16 cellular contexts compared by ENCODE assay signal in the genomic region with DNA sequence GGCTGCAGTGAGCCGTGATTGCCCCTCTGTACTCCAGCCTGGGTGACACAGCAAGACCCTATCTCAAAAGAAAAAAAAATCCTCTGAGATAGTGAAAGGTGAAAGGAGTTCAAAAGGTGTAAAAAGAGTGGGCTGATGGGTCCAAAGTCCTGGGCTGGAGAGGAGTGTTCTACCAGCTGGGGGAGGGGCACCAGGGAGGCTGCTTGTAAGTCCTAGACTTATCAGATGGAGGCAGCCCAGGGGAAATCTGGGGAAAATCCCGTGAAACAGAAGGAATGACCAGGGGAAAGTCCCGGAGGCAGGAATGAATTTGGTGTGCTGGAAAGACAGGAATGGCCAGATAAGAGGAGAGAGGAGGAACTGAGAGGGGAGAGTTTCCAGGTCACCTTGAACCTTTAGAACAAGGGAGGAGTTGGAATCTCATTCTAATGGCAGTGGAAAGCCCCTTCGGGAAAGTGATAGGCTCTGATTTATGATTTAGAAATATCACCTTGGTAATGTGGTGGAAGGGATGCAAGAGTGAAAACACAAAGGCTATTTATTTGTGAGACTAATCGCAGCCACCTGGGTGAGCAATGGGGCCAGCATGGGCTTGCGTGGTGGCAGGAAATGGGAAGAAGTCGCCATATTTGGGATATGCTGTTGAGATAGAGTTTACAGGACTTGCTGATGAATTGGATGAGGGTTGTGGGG. TPM values are rescaled to one million over a fixed set of nuclear protein-coding genes. Genes with fewer than 3 reads are reported as not detected.
DNase-seq lines count a peak whose midpoint lies in the region; ATAC-seq, FAIRE-seq and TF ChIP-seq lines count a peak whose summit lies in the region.
"Had no signal": no experiment of that assay in that cellular context is flagged by ENCODE, and none has a peak within 500 bp of the region (broad histone marks: within the 10 kb centered on the region; RNA-seq: fewer than 3 reads in every experiment).

No MANE protein-coding gene starts in this region.

- peak overlapping the region; percentile 45 for H3K4me3 Mint-ChIP-seq in progenitor cell of endocrine pancreas (ENCODE audit: low read depth)
- H3K4me3 Mint-ChIP-seq: activated naive CD8-positive, alpha-beta T cell treated with anti-CD3 and anti-CD28 coated beads, Interleukin-2, amount 50 U/mL, for 24 hours had no signal

- H3K4me1 ChIP-seq in RWPE2 (ENCODE audit: insufficient read depth, poor library complexity, severe bottlenecking) = peaks cover 12% of the 10 kb centered on the region
- H3K4me1 ChIP-seq: tibial artery had no signal

- DNase-seq in GM12892 (ENCODE audit: insufficient read length) (no peak), RWPE2 (ENCODE audit: low spot score) (no peak), iPS-NIHi7 (ENCODE audit: extremely low spot score) (peak; percentile 45), progenitor cell of endocrine pancreas (ENCODE audit: low spot score, unreplicated experiment) (no peak), SHP77 (lab: John Stamatoyannopoulos, UW) (no peak)
- DNase-seq in activated naive CD4-positive, alpha-beta T cell treated with anti-CD3 and anti-CD28 coated beads, Interleukin-2, amount 50 U/mL, for 72 hours (ENCODE audit: low spot score in 2 of 2) = no peak
- DNase-seq: activated naive CD8-positive, alpha-beta T cell treated with anti-CD3 and anti-CD28 coated beads, Interleukin-2, amount 50 U/mL, for 24 hours; NCI-H1436; PC-9; stimulated activated CD4-positive, alpha-beta T cell treated with anti-CD3 and anti-CD28 coated beads, Interleukin-1b, Interleukin-23, amount 100 ng/mL, for 48 hours; stimulated activated CD8-positive, alpha-beta memory T cell treated with anti-CD3 and anti-CD28 coated beads, Interleukin-4, amount 100 ng/mL, for 48 hours; tibial artery had no signal

- H3K9me3 ChIP-seq in RWPE2 (ENCODE audit: severe bottlenecking) = no peaks in the 10 kb centered on the region
- H3K9me3 ChIP-seq: tibial artery had no signal

- H3K36me3 Mint-ChIP-seq in progenitor cell of endocrine pancreas (ENCODE audit: insufficient read depth) = no peaks in the 10 kb centered on the region
- no peaks in the 10 kb centered on the region for H3K36me3 Mint-ChIP-seq in activated naive CD4-positive, alpha-beta T cell treated with anti-CD3 and anti-CD28 coated beads, Interleukin-2, amount 50 U/mL, for 72 hours

- H3K27me3 ChIP-seq in RWPE2 (ENCODE audit: insufficient read depth, poor library complexity, severe bottlenecking) = no peaks in the 10 kb centered on the region
- H3K27me3 ChIP-seq: tibial artery had no signal

- TF ChIP-seq POLR2A in GM12892 (IDR thresholded peaks at IDR 0.05; ENCODE audit: low read depth, low read length) = no peak

- TF ChIP-seq CTCF in RWPE2 (IDR thresholded peaks at IDR 0.05; ENCODE audit: poor library complexity, severe bottlenecking) (no peak), progenitor cell of endocrine pancreas (IDR thresholded peaks at IDR 0.05; ENCODE audit: unreplicated experiment) (no peak)

- 0 out of 3 replicates have a peak, but pooled peaks have one; percentile 41 for ATAC-seq in RWPE2 (ENCODE audit: low read depth)
- no peak for ATAC-seq in activated naive CD4-positive, alpha-beta T cell treated with anti-CD3 and anti-CD28 coated beads, Interleukin-2, amount 50 U/mL, for 72 hours
- ATAC-seq in GM19023 (IDR thresholded peaks at IDR 0.05; ENCODE audit: unreplicated experiment) = no peak
- ATAC-seq in HG03039 (IDR thresholded peaks at IDR 0.05; ENCODE audit: unreplicated experiment) = no peak
- ATAC-seq: activated naive CD8-positive, alpha-beta T cell treated with anti-CD3 and anti-CD28 coated beads, Interleukin-2, amount 50 U/mL, for 24 hours had no signal

- no peaks in the 10 kb centered on the region for H3K27me3 Mint-ChIP-seq in progenitor cell of endocrine pancreas
- H3K27me3 Mint-ChIP-seq: activated naive CD8-positive, alpha-beta T cell treated with anti-CD3 and anti-CD28 coated beads, Interleukin-2, amount 50 U/mL, for 24 hours had no signal

- no peaks in the 10 kb centered on the region for H3K9me3 Mint-ChIP-seq in progenitor cell of endocrine pancreas (ENCODE audit: low read depth)
- peaks cover 0 to 6% of the 10 kb centered on the region in 2 donors for H3K9me3 Mint-ChIP-seq in activated naive CD4-positive, alpha-beta T cell treated with anti-CD3 and anti-CD28 coated beads, Interleukin-2, amount 50 U/mL, for 72 hours
- H3K9me3 Mint-ChIP-seq: activated naive CD8-positive, alpha-beta T cell treated with anti-CD3 and anti-CD28 coated beads, Interleukin-2, amount 50 U/mL, for 24 hours had no signal

- peak overlapping the region; percentile 92 for H3K27ac Mint-ChIP-seq in progenitor cell of endocrine pancreas
- peak overlapping the region in 1 of 2 donors; percentile 66 for H3K27ac Mint-ChIP-seq in activated naive CD4-positive, alpha-beta T cell treated with anti-CD3 and anti-CD28 coated beads, Interleukin-2, amount 50 U/mL, for 72 hours
- H3K27ac Mint-ChIP-seq: activated naive CD8-positive, alpha-beta T cell treated with anti-CD3 and anti-CD28 coated beads, Interleukin-2, amount 50 U/mL, for 24 hours had no signal

- H3K27ac ChIP-seq in RWPE2 (ENCODE audit: poor library complexity, severe bottlenecking) = no peak overlapping the region
- H3K27ac ChIP-seq: KMS-11, PC-9, tibial artery had no signal

- peak; percentile 27 for FAIRE-seq in GM12892 (lab: Jason Lieb, UNC)
- FAIRE-seq: colon had no signal

- H3K36me3 ChIP-seq in RWPE2 (ENCODE audit: low read depth) = no peaks in the 10 kb centered on the region

- no peak overlapping the region for H3K4me3 ChIP-seq in RWPE2 (ENCODE audit: severe bottlenecking)
- H3K4me3 ChIP-seq: PC-9, tibial artery had no signal

- H3K4me1 Mint-ChIP-seq in progenitor cell of endocrine pancreas (ENCODE audit: low read depth) = peaks cover 31% of the 10 kb centered on the region

RNA-seq across cellular contexts. Expression of gene PPP4R2, which starts 23.4 kb away (rescaled TPM):
- 38.4 TPM for polyA plus RNA-seq in GM12892 (2012; ENCODE audit: missing spikeins)
- 117 and 130 TPM in 2 replicates for total RNA-seq in progenitor cell of endocrine pancreas
- 10 to 100 TPM; 69.4 to 85.7 TPM for total RNA-seq in activated naive CD4-positive, alpha-beta T cell treated with anti-CD3 and anti-CD28 coated beads, Interleukin-2, amount 50 U/mL, for 72 hours
